In the genomic region with DNA sequence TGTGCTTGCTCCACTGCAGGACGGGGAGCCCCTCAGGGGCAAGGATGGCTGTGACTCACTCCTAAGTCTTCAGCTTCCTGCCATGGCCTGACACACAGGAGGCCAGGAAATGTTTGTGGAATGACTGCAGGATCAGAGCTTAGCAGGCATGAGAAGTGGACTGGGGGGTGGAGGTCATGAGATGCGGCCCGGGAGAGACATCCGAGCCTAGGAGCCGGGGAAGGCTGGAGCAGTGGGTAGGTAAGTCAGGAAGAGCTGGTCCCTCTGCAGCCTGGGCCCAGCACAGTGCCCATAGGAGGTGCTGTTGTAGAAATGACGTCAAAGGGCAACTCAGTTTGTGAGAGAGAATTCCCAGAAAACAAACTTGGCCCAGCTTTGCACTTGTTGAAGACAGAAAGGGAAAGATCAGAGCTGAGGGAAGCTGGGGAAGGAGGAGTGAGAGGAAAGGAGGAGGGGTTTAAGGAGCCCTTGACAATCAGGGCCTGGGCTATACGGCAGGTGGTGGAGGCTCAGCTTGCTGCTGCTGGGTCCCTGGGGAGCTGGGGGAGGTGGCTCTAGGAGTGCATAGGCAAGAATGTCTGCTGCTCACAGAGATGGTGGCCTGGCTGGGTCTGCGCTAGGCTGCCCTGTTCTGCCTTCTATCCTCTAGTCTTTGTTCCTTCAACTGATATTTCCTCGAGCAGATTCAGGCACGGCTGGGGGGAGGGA, we compare ENCODE assay signal across 8 cellular contexts. TPM values are rescaled to one million over a fixed set of nuclear protein-coding genes. Genes with fewer than 3 reads are reported as not detected.
DNase-seq lines count a peak whose midpoint lies in the region; ATAC-seq, FAIRE-seq and TF ChIP-seq lines count a peak whose summit lies in the region.

No MANE protein-coding gene starts in this region.

- H3K36me3 ChIP-seq in HEK293 (ENCODE audit: control insufficient read depth in 2 of 2, insufficient read depth in 1 of 2, low read length in 2 of 2) (no peaks in the 10 kb centered on the region), body of pancreas (replicated peaks in 1 of 2; ENCODE audit: insufficient read depth in 1 of 2, low read depth in 2 of 2) (no peaks in the 10 kb centered on the region), muscle layer of duodenum (ENCODE audit: control insufficient read depth in 1 of 2, insufficient read depth in 2 of 2, low read length in 2 of 2) (no peaks in the 10 kb centered on the region)

- H3K27ac ChIP-seq in HEK293 (ENCODE audit: extremely low read depth, low read depth, low read length) (0 out of 2 replicates have a peak overlapping the region, but pooled peaks have one; percentile 5), body of pancreas (peak overlapping the region; percentile 49 to 89 (median 85)), muscle layer of duodenum (ENCODE audit: low read length) (peak overlapping the region; percentile 56)

- peaks cover 61% of the 10 kb centered on the region for H3K36me3 Mint-ChIP-seq in activated CD4-positive, alpha-beta T cell treated with anti-CD3 and anti-CD28 coated beads for 36 hours (ENCODE audit: low read depth)

- H3K27me3 ChIP-seq in body of pancreas = no peaks in the 10 kb centered on the region
- H3K27me3 ChIP-seq in muscle layer of duodenum (ENCODE audit: low read depth, low read length) = no peaks in the 10 kb centered on the region

- FAIRE-seq in GM12892 (lab: Jason Lieb, UNC) = no peak

- no peaks in the 10 kb centered on the region for H3K27me3 Mint-ChIP-seq in activated CD4-positive, alpha-beta T cell treated with anti-CD3 and anti-CD28 coated beads for 36 hours

- no peaks in the 10 kb centered on the region for H3K9me3 ChIP-seq in HEK293 (ENCODE audit: control insufficient read depth, insufficient read depth, low read depth, low read length)
- no peaks in the 10 kb centered on the region for H3K9me3 ChIP-seq in body of pancreas
- no peaks in the 10 kb centered on the region for H3K9me3 ChIP-seq in muscle layer of duodenum (ENCODE audit: control insufficient read depth in 1 of 2, low read length in 2 of 2)

- DNase-seq in activated CD4-positive, alpha-beta T cell treated with anti-CD3 and anti-CD28 coated beads for 36 hours = no peak
- DNase-seq in activated CD4-positive, alpha-beta T cell treated with anti-CD3 and anti-CD28 coated beads for 1 hour = no peak
- DNase-seq in NCI-H2227 (lab: John Stamatoyannopoulos, UW; ENCODE audit: unreplicated experiment) = peak; percentile 71
- peak in 1 of 4 donors; percentile 19 for DNase-seq in body of pancreas
- no peak for DNase-seq in KBM-7
- DNase-seq in GM12892 (ENCODE audit: insufficient read length) = no peak

- in situ Hi-C loops in KBM-7 (cut with MboI; ENCODE audit: low pct_unique_long_range_greater_than_20kb, low sequenced_read_pairs) = loop anchor here (25.0 kb wide), 1 partner anchor 299 kb away; no protein-coding TSS in a partner anchor

- intact Hi-C loops in activated CD4-positive, alpha-beta T cell treated with anti-CD3 and anti-CD28 coated beads for 36 hours (cut with DNase I, micrococcal nuclease) = no loop called here
- intact Hi-C loops in body of pancreas (cut with DNase I) = no loop called here

- 56 to 58% methylated on average over 10 of the region's 10 CpGs for WGBS in body of pancreas, 2 donors

- no peak overlapping the region for H3K4me3 Mint-ChIP-seq in activated CD4-positive, alpha-beta T cell treated with anti-CD3 and anti-CD28 coated beads for 36 hours

- H3K4me1 ChIP-seq in HEK293 (ENCODE audit: control insufficient read depth, insufficient read depth, low read length) (peaks cover 9% of the 10 kb centered on the region; the same call in 1 of the 2 replicates), body of pancreas (peaks cover 36% of the 10 kb centered on the region), muscle layer of duodenum (ENCODE audit: control insufficient read depth in 1 of 2, insufficient read depth in 2 of 2, low read length in 2 of 2) (peaks cover 6 to 8% of the 10 kb centered on the region in 2 donors)

- no peak for TF ChIP-seq POLR2A in body of pancreas (IDR thresholded peaks at IDR 0.05)
- no peak for TF ChIP-seq POLR2A in GM12892 (IDR thresholded peaks at IDR 0.05; ENCODE audit: low read depth, low read length)

- no peaks in the 10 kb centered on the region for H3K9me3 Mint-ChIP-seq in activated CD4-positive, alpha-beta T cell treated with anti-CD3 and anti-CD28 coated beads for 36 hours (ENCODE audit: low read depth)

- CTCF ChIA-PET in activated CD4-positive, alpha-beta T cell treated with anti-CD3 and anti-CD28 coated beads for 36 hours (lab: Charles Lee) = interaction anchor here (1.1 to 4.6 kb wide), 5 partner anchors 10 to 77 kb away, joined by 3 to 20 read pairs (median 8); a partner anchor contains a TSS
- CTCF ChIA-PET in HEK293 (lab: Yijun Ruan, JAX) = interaction anchor here (0.5 to 4.6 kb wide), 37 partner anchors 9 to 1635 kb away, joined by 3 to 41 read pairs (median 5); a partner anchor contains a TSS

- no peak overlapping the region for H3K4me3 ChIP-seq in HEK293 (ENCODE audit: low read depth, low read length)
- H3K4me3 ChIP-seq in body of pancreas = no peak overlapping the region
- no peak overlapping the region for H3K4me3 ChIP-seq in muscle layer of duodenum (ENCODE audit: low read depth in 1 of 2, low read length in 2 of 2)

- peak overlapping the region; percentile 72 for H3K27ac Mint-ChIP-seq in activated CD4-positive, alpha-beta T cell treated with anti-CD3 and anti-CD28 coated beads for 36 hours

- ATAC-seq in activated CD4-positive, alpha-beta T cell treated with anti-CD3 and anti-CD28 coated beads for 36 hours = no peak
- ATAC-seq in body of pancreas = peak; percentile 17

- peak; percentile 40; the same call in 1 of the 2 replicates for TF ChIP-seq CTCF in HEK293 (tag by site-specific recombination; IDR thresholded peaks at IDR 0.05)
- TF ChIP-seq CTCF in body of pancreas (IDR thresholded peaks at IDR 0.05) = peak in 1 of 7 experiments; percentile 12

- H3K4me1 Mint-ChIP-seq in activated CD4-positive, alpha-beta T cell treated with anti-CD3 and anti-CD28 coated beads for 36 hours = peaks cover 46% of the 10 kb centered on the region

- POLR2A ChIA-PET in activated CD4-positive, alpha-beta T cell treated with anti-CD3 and anti-CD28 coated beads for 36 hours (lab: Charles Lee) = no interaction called here
- POLR2A ChIA-PET in HEK293 (lab: Yijun Ruan, JAX) = interaction anchor here (0.6 to 1.5 kb wide), 6 partner anchors 10 to 292 kb away, joined by 3 to 7 read pairs (median 3); a partner anchor contains a TSS

TF ChIP-seq in HEK293, 187 proteins besides CTCF, POLR2A, EP300 and RAD21 (continues in another document):
- TF ChIP-seq SCRT2 (tag by site-specific recombination; IDR thresholded peaks at IDR 0.05) (peak; percentile 97), ZNF157 (tag by site-specific recombination; IDR thresholded peaks at IDR 0.05) (no peak), ZNF404 (tag by site-specific recombination; IDR thresholded peaks at IDR 0.05) (no peak), ZNF132 (tag by site-specific recombination; IDR thresholded peaks at IDR 0.05; ENCODE audit: borderline replicate concordance) (no peak), ZNF660 (tag by site-specific recombination; IDR thresholded peaks at IDR 0.05) (peak; percentile 67; the same call in 1 of the 2 replicates), RBAK (tag by site-specific recombination; IDR thresholded peaks at IDR 0.05) (no peak), ZNF24 (tag by site-specific recombination; IDR thresholded peaks at IDR 0.05) (peak; percentile 66; the same call in 1 of the 2 replicates), ZFHX2 (tag by site-specific recombination; conservative IDR thresholded peaks at IDR 0.05) (0 out of 2 replicates have a peak, but pooled peaks have one; percentile 24), ZNF302 (tag by site-specific recombination; IDR thresholded peaks at IDR 0.05; ENCODE audit: low read depth) (no peak)
- TF ChIP-seq, protein P1, sequence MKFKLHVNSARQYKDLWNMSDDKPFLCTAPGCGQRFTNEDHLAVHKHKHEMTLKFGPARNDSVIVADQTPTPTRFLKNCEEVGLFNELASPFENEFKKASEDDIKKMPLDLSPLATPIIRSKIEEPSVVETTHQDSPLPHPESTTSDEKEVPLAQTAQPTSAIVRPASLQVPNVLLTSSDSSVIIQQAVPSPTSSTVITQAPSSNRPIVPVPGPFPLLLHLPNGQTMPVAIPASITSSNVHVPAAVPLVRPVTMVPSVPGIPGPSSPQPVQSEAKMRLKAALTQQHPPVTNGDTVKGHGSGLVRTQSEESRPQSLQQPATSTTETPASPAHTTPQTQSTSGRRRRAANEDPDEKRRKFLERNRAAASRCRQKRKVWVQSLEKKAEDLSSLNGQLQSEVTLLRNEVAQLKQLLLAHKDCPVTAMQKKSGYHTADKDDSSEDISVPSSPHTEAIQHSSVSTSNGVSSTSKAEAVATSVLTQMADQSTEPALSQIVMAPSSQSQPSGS (tag by site-specific recombination; IDR thresholded peaks at IDR 0.05; ENCODE audit: low read depth) = peak; percentile 91
- TF ChIP-seq, protein P2, sequence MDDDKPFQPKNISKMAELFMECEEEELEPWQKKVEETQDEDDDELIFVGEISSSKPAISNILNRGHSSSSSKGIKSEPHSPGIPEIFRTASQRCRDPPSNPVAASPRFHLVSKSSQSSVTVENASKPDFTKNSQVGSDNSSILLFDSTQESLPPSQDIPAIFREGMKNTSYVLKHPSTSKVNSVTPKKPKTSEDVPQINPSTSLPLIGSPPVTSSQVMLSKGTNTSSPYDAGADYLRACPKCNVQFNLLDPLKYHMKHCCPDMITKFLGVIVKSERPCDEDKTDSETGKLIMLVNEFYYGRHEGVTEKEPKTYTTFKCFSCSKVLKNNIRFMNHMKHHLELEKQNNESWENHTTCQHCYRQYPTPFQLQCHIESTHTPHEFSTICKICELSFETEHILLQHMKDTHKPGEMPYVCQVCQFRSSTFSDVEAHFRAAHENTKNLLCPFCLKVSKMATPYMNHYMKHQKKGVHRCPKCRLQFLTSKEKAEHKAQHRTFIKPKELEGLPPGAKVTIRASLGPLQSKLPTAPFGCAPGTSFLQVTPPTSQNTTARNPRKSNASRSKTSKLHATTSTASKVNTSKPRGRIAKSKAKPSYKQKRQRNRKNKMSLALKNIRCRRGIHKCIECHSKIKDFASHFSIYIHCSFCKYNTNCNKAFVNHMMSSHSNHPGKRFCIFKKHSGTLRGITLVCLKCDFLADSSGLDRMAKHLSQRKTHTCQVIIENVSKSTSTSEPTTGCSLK (tag by site-specific recombination; IDR thresholded peaks at IDR 0.05) = no peak

RNA-seq across cellular contexts. Expression of a gene that starts 18.5 kb away (rescaled TPM):
- 10 to 100 TPM; 43.6 to 62.8 TPM for total RNA-seq in activated CD4-positive, alpha-beta T cell treated with anti-CD3 and anti-CD28 coated beads for 36 hours
- total RNA-seq in body of pancreas = 1 to 10 TPM in 1 of 2 donors, under 1 TPM in 1; under 0.01 to 1.6 TPM
- 21.0 TPM for polyA plus RNA-seq in GM12892 (2012; ENCODE audit: missing spikeins)

RNA-seq across cellular contexts. Expression of a gene that starts 37.8 kb away (rescaled TPM):
- total RNA-seq in activated CD4-positive, alpha-beta T cell treated with anti-CD3 and anti-CD28 coated beads for 36 hours = 10 to 100 TPM; 10.7 to 14.8 TPM
- total RNA-seq in body of pancreas = 10 to 100 TPM in 1 of 2 donors, 1 to 10 TPM in 1; 8.6 to 14.2 TPM
- 3.2 TPM for polyA plus RNA-seq in GM12892 (2012; ENCODE audit: missing spikeins)

RNA-seq across cellular contexts. Expression of a gene that starts 43.8 kb away (rescaled TPM):
- total RNA-seq in activated CD4-positive, alpha-beta T cell treated with anti-CD3 and anti-CD28 coated beads for 36 hours = 1 to 10 TPM; 1.6 to 1.7 TPM
- 1 to 10 TPM; 2.1 to 5.9 TPM for total RNA-seq in body of pancreas
- not detected for polyA plus RNA-seq in GM12892 (2012; ENCODE audit: missing spikeins)

Comparison
In these comparisons a context has a peak if more than half of its experiments do, and no peak if none do; other contexts are left out.
1. H3K27ac ChIP-seq: peak in every context shown above with its lines; median percentile 85 in body of pancreas; 56 in muscle layer of duodenum; 5 in HEK293.
2. RNA of a gene that starts 18.5 kb away (total RNA-seq): 43.6 to 62.8 TPM in activated CD4-positive, alpha-beta T cell treated with anti-CD3 and anti-CD28 coated beads for 36 hours; under 0.01 to 1.6 TPM in body of pancreas; every median in the first group is over 10 times any median in the second.